ENCODE assay signal across 11 cellular contexts in the genomic region with DNA sequence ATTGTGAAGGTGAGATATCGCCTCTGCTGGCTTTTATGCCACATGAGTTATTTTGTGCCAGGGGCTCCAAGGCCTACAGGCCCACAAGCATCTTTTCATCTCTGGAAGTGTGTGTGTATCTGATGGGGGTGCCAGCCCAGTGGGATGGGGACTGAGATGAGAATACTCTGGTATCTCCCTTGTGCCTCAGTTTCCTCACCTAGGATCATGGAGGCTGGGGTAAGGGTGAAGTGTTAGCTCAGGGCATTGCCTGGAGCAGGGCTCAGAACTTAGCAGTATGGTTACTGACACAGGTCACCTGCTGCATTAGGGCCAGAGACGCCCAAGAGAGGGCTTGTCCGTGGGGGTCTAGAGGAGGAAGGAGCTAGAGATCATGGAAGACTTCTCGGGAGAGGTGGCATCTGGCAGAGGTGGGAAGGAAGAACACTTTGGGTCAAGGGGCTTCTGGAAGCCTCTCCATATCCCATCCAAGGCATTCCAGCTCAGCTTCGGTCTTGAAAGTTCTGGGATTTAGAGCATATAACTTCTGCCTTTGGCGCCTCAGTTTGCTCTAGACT. TPM values are rescaled to one million over a fixed set of nuclear protein-coding genes. Genes with fewer than 3 reads are reported as not detected.
DNase-seq lines count a peak whose midpoint lies in the region; ATAC-seq and TF ChIP-seq lines count a peak whose summit lies in the region.
"Had no signal": no experiment of that assay in that cellular context is flagged by ENCODE, and none has a peak within 500 bp of the region (broad histone marks: within the 10 kb centered on the region; RNA-seq: fewer than 3 reads in every experiment).

No MANE protein-coding gene starts in this region.

- H3K9me3 Mint-ChIP-seq in nephron progenitor cell, result no peaks in the 10 kb centered on the region

- H4K8ac ChIP-seq in neuronal stem cell (ENCODE audit: low read depth, low read length), result no peak overlapping the region

- no CpG with 5 or more reads among the region's 6 CpGs for WGBS in neuronal stem cell (ENCODE audit: extremely low coverage in 2 of 2, insufficient read length in 2 of 2, insufficient replicate concordance in 1 of 2), 2 donors

- H2AK5ac ChIP-seq in neuronal stem cell (ENCODE audit: low read depth, low read length), result no peak overlapping the region

- no peak overlapping the region for H3K4ac ChIP-seq in neuronal stem cell (ENCODE audit: low read length)

- no peak for DNase-seq in BE2C
- DNase-seq in coronary artery (ENCODE audit: low spot score), result no peak
- DNase-seq in nephron progenitor cell, result no peak
- no peak for DNase-seq in neuronal stem cell (ENCODE audit: low spot score)
- DNase-seq in NCI-H1105 (lab: John Stamatoyannopoulos, UW), result no peak
- DNase-seq in activated CD8-positive, alpha-beta memory T cell treated with anti-CD3 and anti-CD28 coated beads, Interleukin-2, amount 50 U/mL, for 48 hours, result no peak
- DNase-seq: GOT3, NCI-H187 had no signal

- H3K36me3 ChIP-seq in BE2C (no peaks in the 10 kb centered on the region), HUES48 (ENCODE audit: control insufficient read depth, insufficient read depth, low read length) (no peaks in the 10 kb centered on the region), neuronal stem cell (replicated peaks in 1 of 2; ENCODE audit: control insufficient read depth in 2 of 2, insufficient read depth in 2 of 2, low read length in 2 of 2) (no peaks in the 10 kb centered on the region)
- H3K36me3 ChIP-seq: left lung had no signal

- H3K4me1 ChIP-seq in BE2C (no peaks in the 10 kb centered on the region), HUES48 (ENCODE audit: control insufficient read depth, insufficient read depth, low read length) (no peaks in the 10 kb centered on the region; the same call in 1 of the 2 replicates), neuronal stem cell (ENCODE audit: control insufficient read depth in 2 of 2, insufficient read depth in 1 of 2, low read depth in 1 of 2, low read length in 2 of 2) (peaks cover 13 to 20% of the 10 kb centered on the region in 2 donors)

- peak overlapping the region; percentile 76 for H3K4me3 Mint-ChIP-seq in nephron progenitor cell

- H2AFZ ChIP-seq in neuronal stem cell (ENCODE audit: low read length), result no peak overlapping the region

- H3K4me3 ChIP-seq in BE2C (ENCODE audit: low read depth, low read length) (peak overlapping the region; percentile 37), HUES48 (ENCODE audit: low read depth, low read length) (peak overlapping the region; percentile 67; the same call in 1 of the 2 replicates), coronary artery (peak overlapping the region; percentile 76), neuronal stem cell (ENCODE audit: low read length in 2 of 2) (peak overlapping the region in 1 of 2 donors; percentile 76)

- H3K18ac ChIP-seq in neuronal stem cell (ENCODE audit: low read length), result no peak overlapping the region

- no peak overlapping the region for H2BK12ac ChIP-seq in neuronal stem cell (ENCODE audit: low read length)

- H3K14ac ChIP-seq in neuronal stem cell (ENCODE audit: low read length), result no peak overlapping the region

- no peak overlapping the region for H2BK5ac ChIP-seq in neuronal stem cell (ENCODE audit: low read length)

- H4K91ac ChIP-seq in neuronal stem cell (ENCODE audit: low read depth, low read length, poor library complexity), result no peak overlapping the region

- no peak overlapping the region for H3K27ac Mint-ChIP-seq in nephron progenitor cell

- H3K27me3 Mint-ChIP-seq in nephron progenitor cell (ENCODE audit: low read depth, poor library complexity), result peaks cover 71% of the 10 kb centered on the region

- H3K4me1 Mint-ChIP-seq in nephron progenitor cell, result peaks cover 33% of the 10 kb centered on the region

- H2BK15ac ChIP-seq in neuronal stem cell (ENCODE audit: low read length), result no peak overlapping the region

- no peak overlapping the region for H3K23ac ChIP-seq in neuronal stem cell (ENCODE audit: low read depth, low read length, poor library complexity)

- H3K9me3 ChIP-seq in BE2C (no peaks in the 10 kb centered on the region), HUES48 (ENCODE audit: control insufficient read depth, insufficient read depth, low read length) (no peaks in the 10 kb centered on the region), neuronal stem cell (replicated peaks in 1 of 2; ENCODE audit: control insufficient read depth in 2 of 2, insufficient read depth in 1 of 2, low read depth in 1 of 2, low read length in 2 of 2) (no peaks in the 10 kb centered on the region)
- H3K9me3 ChIP-seq: left lung had no signal

- no peak for ATAC-seq in HG03342 (IDR thresholded peaks at IDR 0.05; ENCODE audit: unreplicated experiment)

- H2BK120ac ChIP-seq in neuronal stem cell (ENCODE audit: low read depth, low read length), result no peak overlapping the region

- H3K36me3 Mint-ChIP-seq in nephron progenitor cell (ENCODE audit: low read depth), result no peaks in the 10 kb centered on the region

- H3K9ac ChIP-seq in HUES48 (ENCODE audit: low read depth, low read length) (no peak overlapping the region), neuronal stem cell (ENCODE audit: low read depth, low read length, poor library complexity) (no peak overlapping the region)

- TF ChIP-seq CTCF in BE2C (IDR thresholded peaks at IDR 0.05; ENCODE audit: low read depth, low read length) (no peak), coronary artery (IDR thresholded peaks at IDR 0.05) (no peak), nephron progenitor cell (IDR thresholded peaks at IDR 0.05) (no peak)

- H3K27ac ChIP-seq in HUES48 (ENCODE audit: low read depth, low read length) (no peak overlapping the region), coronary artery (no peak overlapping the region), neuronal stem cell (replicated peaks; ENCODE audit: low read length) (no peak overlapping the region)
- H3K27ac ChIP-seq: left lung had no signal

- H3K27me3 ChIP-seq in BE2C (peaks cover 9% of the 10 kb centered on the region), HUES48 (ENCODE audit: control insufficient read depth, insufficient read depth, low read length) (peaks cover 44% of the 10 kb centered on the region), neuronal stem cell (ENCODE audit: control insufficient read depth in 3 of 3, insufficient read depth in 3 of 3, low read depth in 1 of 3, low read length in 3 of 3) (peaks cover 0 to 82% (median 42%) of the 10 kb centered on the region in 3 experiments)

- no peak overlapping the region for H3K4me2 ChIP-seq in neuronal stem cell (ENCODE audit: insufficient read depth, low read length, poor library complexity, severe bottlenecking)

- no peaks in the 10 kb centered on the region for H3K79me1 ChIP-seq in neuronal stem cell (ENCODE audit: low read depth, low read length)

RNA-seq across cellular contexts. Expression of gene WNK2, which starts 0.8 kb away (rescaled TPM):
- 7.2 TPM for polyA plus RNA-seq in BE2C (2012; ENCODE audit: insufficient read depth, insufficient read length, low read depth)
- 22.1 TPM for polyA plus RNA-seq in neuronal stem cell (2013, experiment 1 of 2)
- 22.8 TPM for polyA plus RNA-seq in neuronal stem cell (2013, experiment 2 of 2)

RNA-seq across cellular contexts. Expression of gene NINJ1, which starts 49.1 kb away (rescaled TPM):
- 104 TPM for polyA plus RNA-seq in BE2C (2012; ENCODE audit: insufficient read depth, insufficient read length, low read depth)
- 36.0 TPM for polyA plus RNA-seq in neuronal stem cell (2013, experiment 1 of 2)
- polyA plus RNA-seq in neuronal stem cell (2013, experiment 2 of 2), result 35.7 TPM
